33 cellular contexts compared by ENCODE assay signal in the genomic region with DNA sequence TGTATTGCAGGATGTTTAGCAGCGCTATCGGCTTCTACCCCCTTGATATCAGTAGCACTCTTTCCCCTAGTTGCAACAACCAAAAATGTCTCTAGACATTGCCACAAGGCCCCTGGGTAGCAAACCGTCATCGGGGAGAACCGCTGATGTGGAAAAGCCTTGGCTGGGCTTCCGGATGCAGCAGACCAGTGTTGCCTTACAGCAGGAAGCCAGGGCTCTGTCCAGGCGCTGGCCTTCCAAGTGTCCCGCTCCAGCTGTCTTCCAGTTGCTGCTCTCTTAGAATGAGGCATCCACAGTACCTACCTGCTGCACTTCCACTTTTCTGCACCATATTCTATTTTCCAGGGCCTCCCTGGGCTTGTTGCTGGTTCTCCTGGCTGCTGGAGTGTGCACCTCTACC. TPM values are rescaled to one million over a fixed set of nuclear protein-coding genes. Genes with fewer than 3 reads are reported as not detected.
"Had no signal": no experiment of that assay in that cellular context is flagged by ENCODE, and none has a peak within 500 bp of the region (broad histone marks: within the 10 kb centered on the region; RNA-seq: fewer than 3 reads in every experiment).

No MANE protein-coding gene starts in this region.

- H3K4me1 Mint-ChIP-seq: nephron had no signal

- FAIRE-seq: colon had no signal

- H3K4me1 ChIP-seq: body of pancreas, left ventricle myocardium inferior, upper lobe of left lung, vagina had no signal

- H3K4me3 Mint-ChIP-seq: activated CD4-positive, alpha-beta T cell treated with anti-CD3 and anti-CD28 coated beads for 36 hours; activated naive CD8-positive, alpha-beta T cell; nephron; stimulated activated memory B cell treated with anti-CD40 and anti-IgM and Interleukin-4, amounts not matched to agents 10 μg/mL and 1 μg/mL and 100 μg/mL, for 72 hours had no signal

- H3K27me3 Mint-ChIP-seq: stimulated activated memory B cell treated with anti-CD40 and anti-IgM and Interleukin-4, amounts not matched to agents 10 μg/mL and 1 μg/mL and 100 μg/mL, for 72 hours had no signal

- H3K36me3 Mint-ChIP-seq: activated naive CD8-positive, alpha-beta T cell; stimulated activated memory B cell treated with anti-CD40 and anti-IgM and Interleukin-4, amounts not matched to agents 10 μg/mL and 1 μg/mL and 100 μg/mL, for 72 hours had no signal

- DNase-seq: activated CD4-positive, alpha-beta T cell treated with anti-CD3 and anti-CD28 coated beads for 36 hours; activated CD4-positive, alpha-beta T cell treated with anti-CD3 and anti-CD28 coated beads, Interleukin-2, amount 50 U/mL, for 48 hours; activated CD4-positive, CD25-positive, alpha-beta regulatory T cell; activated effector memory CD4-positive, alpha-beta T cell treated with Interleukin-2 at 50 U/mL for 16 hours; activated naive CD4-positive, alpha-beta T cell treated with Interleukin-2 at 50 U/mL for 16 hours; aorta; body of pancreas; dermis blood vessel endothelial cell; effector CD4-positive, alpha-beta T cell; foreskin keratinocyte; heart left ventricle; kidney glomerular epithelial cell; left ventricle myocardium inferior; mucosa of descending colon; occipital lobe; stimulated activated CD4-positive, alpha-beta T cell treated with anti-CD3 and anti-CD28 coated beads, Interleukin-4, amount 100 ng/mL, for 4 hours; stimulated activated CD8-positive, alpha-beta memory T cell treated with anti-CD3 and anti-CD28 coated beads, Interleukin-4, amount 100 ng/mL, for 48 hours; stomach; thyroid gland; upper lobe of left lung had no signal

- H3K4me3 ChIP-seq: body of pancreas, esophagus muscularis mucosa, heart left ventricle, left ventricle myocardium inferior, lung, mucosa of descending colon, skin epidermis, stomach, thyroid gland, upper lobe of left lung, vagina had no signal

- H3K9me3 ChIP-seq: body of pancreas, esophagus muscularis mucosa, heart left ventricle, left ventricle myocardium inferior, mucosa of descending colon, stomach, thyroid gland, upper lobe of left lung, vagina had no signal

- ATAC-seq: body of pancreas; stimulated activated memory B cell treated with anti-CD40 and anti-IgM and Interleukin-4, amounts not matched to agents 10 μg/mL and 1 μg/mL and 100 μg/mL, for 72 hours had no signal

- H3K36me3 ChIP-seq: esophagus muscularis mucosa, heart left ventricle, left ventricle myocardium inferior, stomach, thyroid gland, upper lobe of left lung, vagina had no signal

- H3K27ac Mint-ChIP-seq: activated CD4-positive, alpha-beta T cell treated with anti-CD3 and anti-CD28 coated beads for 36 hours; activated naive CD8-positive, alpha-beta T cell; nephron; stimulated activated memory B cell treated with anti-CD40 and anti-IgM and Interleukin-4, amounts not matched to agents 10 μg/mL and 1 μg/mL and 100 μg/mL, for 72 hours had no signal

- H3K27ac ChIP-seq: body of pancreas, esophagus muscularis mucosa, heart left ventricle, left ventricle myocardium inferior, skin epidermis, stomach, thyroid gland, upper lobe of left lung, vagina had no signal

- H3K27me3 ChIP-seq: body of pancreas, foreskin keratinocyte, thyroid gland, upper lobe of left lung, vagina had no signal

- H3K9me3 Mint-ChIP-seq: nephron; stimulated activated memory B cell treated with anti-CD40 and anti-IgM and Interleukin-4, amounts not matched to agents 10 μg/mL and 1 μg/mL and 100 μg/mL, for 72 hours had no signal

RNA-seq across cellular contexts. Expression of a gene that starts 22.6 kb away (rescaled TPM):
- total RNA-seq: activated CD4-positive, alpha-beta T cell treated with anti-CD3 and anti-CD28 coated beads for 36 hours; aorta; body of pancreas; dermis blood vessel endothelial cell; esophagus muscularis mucosa; foreskin keratinocyte; heart left ventricle; left ventricle myocardium inferior; lung; mesenteric fat pad; mucosa of descending colon; myocyte; occipital lobe; sciatic nerve; stomach; T-helper 1 cell treated with Interleukin-12 subunit alpha and Interleukin-12 subunit beta and Interleukin-4 antibody, amounts not matched to agents 30 ng/mL and 1 ng/mL, for 36 hours; thyroid gland; upper lobe of left lung; vagina had no signal
- polyA plus RNA-seq: adipose tissue, aorta, foreskin keratinocyte, heart left ventricle, lung, stomach had no signal

RNA-seq across cellular contexts. Expression of a gene that starts 59.6 kb away (rescaled TPM):
- total RNA-seq: activated CD4-positive, alpha-beta T cell treated with anti-CD3 and anti-CD28 coated beads for 36 hours; T-helper 1 cell treated with Interleukin-12 subunit alpha and Interleukin-12 subunit beta and Interleukin-4 antibody, amounts not matched to agents 30 ng/mL and 1 ng/mL, for 36 hours had no signal
